ENCODE assay signal across 8 cellular contexts in the genomic region with DNA sequence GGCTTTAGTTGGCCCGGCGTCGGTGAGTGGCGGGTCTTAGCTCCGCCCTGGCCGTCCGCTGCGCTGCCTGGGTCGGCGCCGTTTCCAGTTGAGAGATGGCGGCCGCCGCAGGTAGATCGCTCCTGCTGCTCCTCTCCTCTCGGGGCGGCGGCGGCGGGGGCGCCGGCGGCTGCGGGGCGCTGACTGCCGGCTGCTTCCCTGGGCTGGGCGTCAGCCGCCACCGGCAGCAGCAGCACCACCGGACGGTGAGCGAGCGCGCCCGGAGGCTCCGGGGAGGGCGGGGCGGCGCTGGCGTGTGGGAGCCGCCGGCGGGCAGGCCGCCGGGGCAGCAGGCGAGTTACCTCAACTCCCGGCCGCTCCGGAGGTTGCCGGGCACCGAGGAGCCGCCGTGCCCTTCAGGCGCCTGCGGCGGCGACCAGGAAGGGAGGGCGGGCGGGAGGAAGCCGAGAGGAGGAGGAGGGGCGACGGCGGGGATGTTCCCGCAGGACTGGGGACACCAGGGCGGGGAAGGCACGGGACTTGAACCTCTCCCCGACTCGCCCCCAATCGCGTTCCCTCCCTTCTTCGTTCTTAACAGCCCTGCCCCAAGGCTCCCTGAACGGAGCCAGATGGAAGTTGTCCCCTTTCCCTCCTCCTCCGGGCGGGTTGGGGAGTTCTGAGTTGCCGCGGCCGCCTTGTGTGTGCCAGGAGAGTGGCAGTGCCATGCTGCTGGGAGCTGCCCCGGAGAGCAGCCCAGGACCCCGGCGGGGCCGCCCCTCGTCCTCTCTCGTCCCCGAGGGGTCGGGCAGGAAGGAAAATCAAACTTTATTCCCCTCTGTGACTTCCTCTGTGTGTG. TPM values are rescaled to one million over a fixed set of nuclear protein-coding genes. Genes with fewer than 3 reads are reported as not detected.
DNase-seq lines count a peak whose midpoint lies in the region; FAIRE-seq and TF ChIP-seq lines count a peak whose summit lies in the region.

A gene with protein sequence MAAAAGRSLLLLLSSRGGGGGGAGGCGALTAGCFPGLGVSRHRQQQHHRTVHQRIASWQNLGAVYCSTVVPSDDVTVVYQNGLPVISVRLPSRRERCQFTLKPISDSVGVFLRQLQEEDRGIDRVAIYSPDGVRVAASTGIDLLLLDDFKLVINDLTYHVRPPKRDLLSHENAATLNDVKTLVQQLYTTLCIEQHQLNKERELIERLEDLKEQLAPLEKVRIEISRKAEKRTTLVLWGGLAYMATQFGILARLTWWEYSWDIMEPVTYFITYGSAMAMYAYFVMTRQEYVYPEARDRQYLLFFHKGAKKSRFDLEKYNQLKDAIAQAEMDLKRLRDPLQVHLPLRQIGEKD (plus strand): TSS at position 87 of the 835 bp plus-strand sequence. CDS start 9 bp downstream, at position 96.

- H3K27ac Mint-ChIP-seq in HFFc6 = peak within 1 kb of the TSS; percentile 49

- H3K4me1 Mint-ChIP-seq in HFFc6 (ENCODE audit: low read depth) = peaks cover 66% of the 10 kb centered on the region

- H3K27me3 ChIP-seq in breast epithelium = no peaks in the 10 kb centered on the region

- TF ChIP-seq POLR2A in GM12892 (IDR thresholded peaks at IDR 0.05; ENCODE audit: low read depth, low read length) = peak; percentile 80; the same call in 1 of the 2 replicates
- TF ChIP-seq POLR2A in breast epithelium (IDR thresholded peaks at IDR 0.05) = no peak

- no peaks in the 10 kb centered on the region for H3K36me3 Mint-ChIP-seq in HFFc6 (ENCODE audit: low read depth)

- H3K4me1 ChIP-seq in breast epithelium = no peaks in the 10 kb centered on the region

- H3K9me3 Mint-ChIP-seq in HFFc6 = no peaks in the 10 kb centered on the region

- no peak for TF ChIP-seq CTCF in HFFc6 (IDR thresholded peaks at IDR 0.05)
- TF ChIP-seq CTCF in VCaP (conservative IDR thresholded peaks at IDR 0.05) = no peak
- peak in 1 of 3 donors; percentile 12 for TF ChIP-seq CTCF in breast epithelium (IDR thresholded peaks at IDR 0.05)

- no peaks in the 10 kb centered on the region for H3K36me3 ChIP-seq in breast epithelium

- no peaks in the 10 kb centered on the region for H3K9me3 ChIP-seq in breast epithelium

- intact Hi-C loops in breast epithelium (cut with DNase I; ENCODE audit: low total_unique reads) = loop anchor here (2.0 to 5.0 kb wide), 2 partner anchors 17 to 445 kb away; no protein-coding TSS in a partner anchor

- DNase-seq in GM12892 (ENCODE audit: insufficient read length) (peak; percentile 77), HFFc6 (peak; percentile 91), NCI-H1105 (lab: John Stamatoyannopoulos, UW) (peak; percentile 32), breast epithelium (ENCODE audit: low spot score in 2 of 2) (peak; percentile 95), iPS-NIHi11 (ENCODE audit: low spot score) (peak; percentile 61), NCI-H1436 (lab: John Stamatoyannopoulos, UW) (no peak)

- H3K4me3 ChIP-seq in breast epithelium (peak within 1 kb of the TSS; percentile 80 to 90 (median 86)), skin epidermis (peak within 1 kb of the TSS; percentile 73 to 91 (median 88))

- H3K27ac ChIP-seq in VCaP (peak within 1 kb of the TSS; percentile 81), breast epithelium (peak within 1 kb of the TSS; percentile 93 to 96), skin epidermis (peak within 1 kb of the TSS; percentile 84 to 99 (median 93))

- no peaks in the 10 kb centered on the region; the same call in 1 of the 2 replicates for H3K27me3 Mint-ChIP-seq in HFFc6 (ENCODE audit: insufficient read depth)

- peak; percentile 96 for FAIRE-seq in GM12892 (lab: Jason Lieb, UNC)

- peak within 1 kb of the TSS; percentile 93 for H3K4me3 Mint-ChIP-seq in HFFc6

RNA-seq across cellular contexts. Expression of the gene that starts here (rescaled TPM):
- 10.5 TPM for polyA plus RNA-seq in GM12892 (2012; ENCODE audit: missing spikeins)
- total RNA-seq in HFFc6 (2021; fragmentation: NEBNext Ultra II Directional; extraction: Animal tissue kit (Norgen Biotek cat#: 25700)) = 10 to 100 TPM; 28.3 to 36.2 (median 32.3) TPM
- total RNA-seq in breast epithelium = 10 to 100 TPM; 11.7 to 27.4 (median 20.6) TPM
